8 cellular contexts compared by ENCODE assay signal in genomic region chr19:18895828-18896341, GRCh38. TPM values are rescaled to one million over a fixed set of nuclear protein-coding genes. Genes with fewer than 3 reads are reported as not detected.
A peak's percentile ranks its signal among the peaks of the same experiment; 100 is the strongest.
DNase-seq lines count a peak whose midpoint lies in the region; ATAC-seq and TF ChIP-seq lines count a peak whose summit lies in the region.

TSS of gene CERS1 (minus strand) at chr19:18896158. CDS start at chr19:18896072, 86 bp downstream.

- ATAC-seq in GM23338 = peak; percentile 56
- ATAC-seq in stimulated activated naive B cell treated with anti-CD40 and anti-IgM and Interleukin-4, amounts not matched to agents 10 μg/mL and 1 μg/mL and 100 μg/mL, for 72 hours (replicated peaks) = peak; percentile 27 to 44
- ATAC-seq in left colon = no peak

- H3K4me3 ChIP-seq in GM23338 (peak within 1 kb of the TSS; percentile 75), iPS DF 6.9 (ENCODE audit: low read length) (peak within 1 kb of the TSS; percentile 64)

- H3K4me1 Mint-ChIP-seq in GM23338 = no peaks in the 10 kb centered on the region
- H3K4me1 Mint-ChIP-seq in activated T-helper 2 cell treated with anti-CD3 and anti-CD28 coated beads, Interferon-gamma antibody, Interleukin-2, Interleukin-4, amounts not matched to agents 10 μg/mL and 5 μg/mL and 100 μg/mL, durations not matched to agents 14 hours and 24 hours and 36 hours (ENCODE audit: low read depth) = peaks cover 1% of the 10 kb centered on the region
- H3K4me1 Mint-ChIP-seq in stimulated activated naive B cell treated with anti-CD40 and anti-IgM and Interleukin-4, amounts not matched to agents 10 μg/mL and 1 μg/mL and 100 μg/mL, for 72 hours = peaks cover 9 to 20% of the 10 kb centered on the region in 2 donors
- peaks cover 8% of the 10 kb centered on the region for H3K4me1 Mint-ChIP-seq in activated naive CD4-positive, alpha-beta T cell treated with anti-CD3 and anti-CD28 coated beads, Interleukin-2, amount 10 ng/mL, durations not matched to agents 7 days and 5 days

- H3K27ac ChIP-seq in GM23338 (ENCODE audit: low read depth) (no peak within 1 kb of the TSS), iPS DF 6.9 (ENCODE audit: low read length) (no peak within 1 kb of the TSS)

- H3K9me2 ChIP-seq in GM23338 (ENCODE audit: insufficient read depth) = no peaks in the 10 kb centered on the region

- peak within 1 kb of the TSS; percentile 85 for H3K4me3 Mint-ChIP-seq in GM23338
- H3K4me3 Mint-ChIP-seq in activated T-helper 2 cell treated with anti-CD3 and anti-CD28 coated beads, Interferon-gamma antibody, Interleukin-2, Interleukin-4, amounts not matched to agents 10 μg/mL and 5 μg/mL and 100 μg/mL, durations not matched to agents 14 hours and 24 hours and 36 hours (ENCODE audit: low read depth) = peak within 1 kb of the TSS; percentile 65
- H3K4me3 Mint-ChIP-seq in stimulated activated naive B cell treated with anti-CD40 and anti-IgM and Interleukin-4, amounts not matched to agents 10 μg/mL and 1 μg/mL and 100 μg/mL, for 72 hours = peak within 1 kb of the TSS; percentile 83 to 85
- H3K4me3 Mint-ChIP-seq in activated naive CD4-positive, alpha-beta T cell treated with anti-CD3 and anti-CD28 coated beads, Interleukin-2, amount 10 ng/mL, durations not matched to agents 7 days and 5 days = no peak within 1 kb of the TSS

- H3K4me1 ChIP-seq in GM23338 (ENCODE audit: insufficient read depth) = no peaks in the 10 kb centered on the region; the same call in 1 of the 2 replicates
- H3K4me1 ChIP-seq in iPS DF 6.9 (ENCODE audit: control insufficient read depth, insufficient read depth, low read length) = peaks cover 2% of the 10 kb centered on the region

- H3K36me3 Mint-ChIP-seq in GM23338 (ENCODE audit: low read depth) = peaks cover 5% of the 10 kb centered on the region; the same call in 2 of the 3 replicates
- peaks cover 7% of the 10 kb centered on the region for H3K36me3 Mint-ChIP-seq in activated T-helper 2 cell treated with anti-CD3 and anti-CD28 coated beads, Interferon-gamma antibody, Interleukin-2, Interleukin-4, amounts not matched to agents 10 μg/mL and 5 μg/mL and 100 μg/mL, durations not matched to agents 14 hours and 24 hours and 36 hours (ENCODE audit: low read depth)
- H3K36me3 Mint-ChIP-seq in stimulated activated naive B cell treated with anti-CD40 and anti-IgM and Interleukin-4, amounts not matched to agents 10 μg/mL and 1 μg/mL and 100 μg/mL, for 72 hours = peaks cover 20 to 34% of the 10 kb centered on the region in 2 donors
- H3K36me3 Mint-ChIP-seq in activated naive CD4-positive, alpha-beta T cell treated with anti-CD3 and anti-CD28 coated beads, Interleukin-2, amount 10 ng/mL, durations not matched to agents 7 days and 5 days = peaks cover 8% of the 10 kb centered on the region

- H3K27me3 Mint-ChIP-seq in GM23338 (ENCODE audit: insufficient read depth, low read depth, poor library complexity) = peaks cover 25% of the 10 kb centered on the region
- peaks cover 28% of the 10 kb centered on the region for H3K27me3 Mint-ChIP-seq in activated T-helper 2 cell treated with anti-CD3 and anti-CD28 coated beads, Interferon-gamma antibody, Interleukin-2, Interleukin-4, amounts not matched to agents 10 μg/mL and 5 μg/mL and 100 μg/mL, durations not matched to agents 14 hours and 24 hours and 36 hours (ENCODE audit: low read depth)
- H3K27me3 Mint-ChIP-seq in stimulated activated naive B cell treated with anti-CD40 and anti-IgM and Interleukin-4, amounts not matched to agents 10 μg/mL and 1 μg/mL and 100 μg/mL, for 72 hours = peaks cover 23 to 50% of the 10 kb centered on the region in 2 donors
- peaks cover 59% of the 10 kb centered on the region for H3K27me3 Mint-ChIP-seq in activated naive CD4-positive, alpha-beta T cell treated with anti-CD3 and anti-CD28 coated beads, Interleukin-2, amount 10 ng/mL, durations not matched to agents 7 days and 5 days

- intact Hi-C loops in activated T-helper 2 cell treated with anti-CD3 and anti-CD28 coated beads, Interferon-gamma antibody, Interleukin-2, Interleukin-4, amounts not matched to agents 10 μg/mL and 5 μg/mL and 100 μg/mL, durations not matched to agents 14 hours and 24 hours and 36 hours (cut with micrococcal nuclease) = no loop called here
- intact Hi-C loops in left colon (cut with DNase I, micrococcal nuclease) = no loop called here

- peak within 1 kb of the TSS; percentile 85 for H2AFZ ChIP-seq in GM23338

- no peak within 1 kb of the TSS for H3K27ac Mint-ChIP-seq in GM23338
- no peak within 1 kb of the TSS for H3K27ac Mint-ChIP-seq in activated T-helper 2 cell treated with anti-CD3 and anti-CD28 coated beads, Interferon-gamma antibody, Interleukin-2, Interleukin-4, amounts not matched to agents 10 μg/mL and 5 μg/mL and 100 μg/mL, durations not matched to agents 14 hours and 24 hours and 36 hours
- no peak within 1 kb of the TSS for H3K27ac Mint-ChIP-seq in stimulated activated naive B cell treated with anti-CD40 and anti-IgM and Interleukin-4, amounts not matched to agents 10 μg/mL and 1 μg/mL and 100 μg/mL, for 72 hours
- H3K27ac Mint-ChIP-seq in activated naive CD4-positive, alpha-beta T cell treated with anti-CD3 and anti-CD28 coated beads, Interleukin-2, amount 10 ng/mL, durations not matched to agents 7 days and 5 days = no peak within 1 kb of the TSS

- no peaks in the 10 kb centered on the region for H3K9me3 ChIP-seq in iPS DF 6.9 (ENCODE audit: control insufficient read depth, insufficient read depth, low read length)

- no CpG with 5 or more reads among the region's 88 CpGs for WGBS in iPS DF 6.9 (ENCODE audit: insufficient coverage, insufficient read length)

- no peaks in the 10 kb centered on the region for H3K9me3 Mint-ChIP-seq in GM23338
- no peaks in the 10 kb centered on the region for H3K9me3 Mint-ChIP-seq in activated T-helper 2 cell treated with anti-CD3 and anti-CD28 coated beads, Interferon-gamma antibody, Interleukin-2, Interleukin-4, amounts not matched to agents 10 μg/mL and 5 μg/mL and 100 μg/mL, durations not matched to agents 14 hours and 24 hours and 36 hours
- no peaks in the 10 kb centered on the region for H3K9me3 Mint-ChIP-seq in stimulated activated naive B cell treated with anti-CD40 and anti-IgM and Interleukin-4, amounts not matched to agents 10 μg/mL and 1 μg/mL and 100 μg/mL, for 72 hours
- no peaks in the 10 kb centered on the region for H3K9me3 Mint-ChIP-seq in activated naive CD4-positive, alpha-beta T cell treated with anti-CD3 and anti-CD28 coated beads, Interleukin-2, amount 10 ng/mL, durations not matched to agents 7 days and 5 days

- peak within 1 kb of the TSS; percentile 86 for H3K4me2 ChIP-seq in GM23338

- H3K27me3 ChIP-seq in GM23338 (ENCODE audit: insufficient read depth) (peaks cover 24% of the 10 kb centered on the region), iPS DF 6.9 (ENCODE audit: control insufficient read depth, insufficient read depth, low read length) (no peaks in the 10 kb centered on the region)

- DNase-seq in 8988T = peak; percentile 95
- peak; percentile 68 for DNase-seq in GM23338 (ENCODE audit: low spot score)
- no peak for DNase-seq in activated T-helper 2 cell treated with anti-CD3 and anti-CD28 coated beads, Interferon-gamma antibody, Interleukin-2, Interleukin-4, amounts not matched to agents 10 μg/mL and 5 μg/mL and 100 μg/mL, durations not matched to agents 14 hours and 24 hours and 36 hours (ENCODE audit: low spot score)
- no peak for DNase-seq in iPS DF 6.9 (ENCODE audit: low read depth, low spot score)
- DNase-seq in stimulated activated naive B cell treated with anti-CD40 and anti-IgM and Interleukin-4, amounts not matched to agents 10 μg/mL and 1 μg/mL and 100 μg/mL, for 72 hours = no peak
- no peak for DNase-seq in left colon
- DNase-seq in activated naive CD4-positive, alpha-beta T cell treated with anti-CD3 and anti-CD28 coated beads, Interleukin-2, amount 10 ng/mL, durations not matched to agents 7 days and 5 days = no peak
- no peak for DNase-seq in DMS153 (lab: John Stamatoyannopoulos, UW)

- H3K79me2 ChIP-seq in GM23338 (replicated peaks; ENCODE audit: insufficient read depth) = no peaks in the 10 kb centered on the region

- H3F3A ChIP-seq in GM23338 (replicated peaks; ENCODE audit: low read depth) = peaks cover 2% of the 10 kb centered on the region; the same call in 1 of the 2 replicates

- H3K36me3 ChIP-seq in GM23338 (ENCODE audit: insufficient read depth) (no peaks in the 10 kb centered on the region; the same call in 1 of the 2 replicates), iPS DF 6.9 (ENCODE audit: control insufficient read depth, insufficient read depth, low read length) (no peaks in the 10 kb centered on the region)

- CTCF ChIA-PET in activated naive CD4-positive, alpha-beta T cell treated with anti-CD3 and anti-CD28 coated beads, Interleukin-2, amount 10 ng/mL, durations not matched to agents 7 days and 5 days (lab: Charles Lee) = no interaction called here

- no peak for TF ChIP-seq CTCF in GM23338 (conservative IDR thresholded peaks at IDR 0.05; ENCODE audit: low read depth in 2 of 2)

- H4K20me1 ChIP-seq in GM23338 (replicated peaks; ENCODE audit: insufficient read depth) = no peaks in the 10 kb centered on the region; the same call in none of the 2 replicates

TF ChIP-seq in GM23338, 12 proteins besides CTCF, POLR2A, EP300 and RAD21 (continues in another document):
- TF ChIP-seq ETS1 (IDR thresholded peaks at IDR 0.05) (no peak), JUNB (IDR thresholded peaks at IDR 0.05; ENCODE audit: unreplicated experiment) (no peak), STAT1 (IDR thresholded peaks at IDR 0.05; ENCODE audit: unreplicated experiment) (no peak), CREB1 (CRISPR knock-in tag; IDR thresholded peaks at IDR 0.05; ENCODE audit: low read depth) (no peak), ZNF331 (CRISPR knock-in tag; IDR thresholded peaks at IDR 0.05; ENCODE audit: low read depth) (no peak), ZNF114 (CRISPR knock-in tag; IDR thresholded peaks at IDR 0.05) (no peak)

RNA-seq across cellular contexts. Expression of gene CERS1, which starts in this region (rescaled TPM):
- 11.1 and 11.7 TPM in 2 replicates for total RNA-seq in GM23338 (2014; rRNA removed; shearing (Covaris generic))
- 12.2 and 15.9 TPM in 2 replicates for polyA plus RNA-seq in GM23338 (2016; fragmentation: Nextera tagmentation; extraction: Ambion mirVana)
- 0.09 and 0.18 TPM in 2 replicates for total RNA-seq in activated T-helper 2 cell treated with anti-CD3 and anti-CD28 coated beads, Interferon-gamma antibody, Interleukin-2, Interleukin-4, amounts not matched to agents 10 μg/mL and 5 μg/mL and 100 μg/mL, durations not matched to agents 14 hours and 24 hours and 36 hours
- under 1 TPM; 0.12 to 0.59 TPM for total RNA-seq in left colon

Comparison
In these comparisons a context has a peak if more than half of its experiments do, and no peak if none do; other contexts are left out.
1. DNase-seq: peak in 8988T (single experiment) and GM23338 (single experiment); none in activated T-helper 2 cell treated with anti-CD3 and anti-CD28 coated beads, Interferon-gamma antibody, Interleukin-2, Interleukin-4, amounts not matched to agents 10 μg/mL and 5 μg/mL and 100 μg/mL, durations not matched to agents 14 hours and 24 hours and 36 hours (single experiment), iPS DF 6.9 (single experiment), stimulated activated naive B cell treated with anti-CD40 and anti-IgM and Interleukin-4, amounts not matched to agents 10 μg/mL and 1 μg/mL and 100 μg/mL, for 72 hours (single experiment), left colon (0 of 2), activated naive CD4-positive, alpha-beta T cell treated with anti-CD3 and anti-CD28 coated beads, Interleukin-2, amount 10 ng/mL, durations not matched to agents 7 days and 5 days (single experiment) and DMS153 (single experiment).